In genomic region chr2:86185517-86186212, GRCh38 we compare ENCODE assay signal across 8 cellular contexts. TPM values are rescaled to one million over a fixed set of nuclear protein-coding genes. Genes with fewer than 3 reads are reported as not detected.
DNase-seq lines count a peak whose midpoint lies in the region; ATAC-seq and TF ChIP-seq lines count a peak whose summit lies in the region.
"Had no signal": no experiment of that assay in that cellular context is flagged by ENCODE, and none has a peak within 500 bp of the region (broad histone marks: within the 10 kb centered on the region; RNA-seq: fewer than 3 reads in every experiment).

No MANE protein-coding gene starts in this region.

- H3K36me3 ChIP-seq in PC-9 (ENCODE audit: low read depth): peaks cover 14% of the 10 kb centered on the region

- peaks cover 85% of the 10 kb centered on the region for H4K20me1 ChIP-seq in PC-9 (ENCODE audit: insufficient read depth)

- H3K4me1 ChIP-seq in PC-9 (replicated peaks; ENCODE audit: insufficient read depth): no peaks in the 10 kb centered on the region

- no peak for TF ChIP-seq POLR2A in erythroblast (IDR thresholded peaks at IDR 0.05; ENCODE audit: low read length)

- CTCF ChIA-PET in PC-9 (lab: Charles Lee): no interaction called here

- H3K9me3 Mint-ChIP-seq in stimulated activated naive B cell treated with anti-CD40 and anti-IgM and Interleukin-4, amounts not matched to agents 10 μg/mL and 1 μg/mL and 100 μg/mL, for 72 hours: no peaks in the 10 kb centered on the region

- no peaks in the 10 kb centered on the region for H3K9me2 ChIP-seq in PC-9 (ENCODE audit: insufficient read depth)

- H3K4me2 ChIP-seq in PC-9: no peak overlapping the region

- 0 out of 2 replicates have a peak overlapping the region, but pooled peaks have one; percentile 11 for H3K27ac ChIP-seq in PC-9

- H3K27me3 Mint-ChIP-seq in stimulated activated naive B cell treated with anti-CD40 and anti-IgM and Interleukin-4, amounts not matched to agents 10 μg/mL and 1 μg/mL and 100 μg/mL, for 72 hours: no peaks in the 10 kb centered on the region

- peaks cover 31 to 59% of the 10 kb centered on the region in 2 donors for H3K4me1 Mint-ChIP-seq in stimulated activated naive B cell treated with anti-CD40 and anti-IgM and Interleukin-4, amounts not matched to agents 10 μg/mL and 1 μg/mL and 100 μg/mL, for 72 hours

- peaks cover 7% of the 10 kb centered on the region; the same call in 1 of the 2 replicates for H3F3A ChIP-seq in PC-9 (ENCODE audit: insufficient read depth, low read depth)

- H3K27ac Mint-ChIP-seq in stimulated activated naive B cell treated with anti-CD40 and anti-IgM and Interleukin-4, amounts not matched to agents 10 μg/mL and 1 μg/mL and 100 μg/mL, for 72 hours: peak overlapping the region; percentile 89

- H3K4me3 Mint-ChIP-seq in stimulated activated naive B cell treated with anti-CD40 and anti-IgM and Interleukin-4, amounts not matched to agents 10 μg/mL and 1 μg/mL and 100 μg/mL, for 72 hours: peak overlapping the region; percentile 30 to 31

- peaks cover 96% of the 10 kb centered on the region for H3K79me2 ChIP-seq in PC-9 (ENCODE audit: low read depth)

- peaks cover 9 to 36% of the 10 kb centered on the region in 2 donors for H3K36me3 Mint-ChIP-seq in stimulated activated naive B cell treated with anti-CD40 and anti-IgM and Interleukin-4, amounts not matched to agents 10 μg/mL and 1 μg/mL and 100 μg/mL, for 72 hours

- DNase-seq in PC-9 (no peak), erythroblast (lab: John Stamatoyannopoulos, UW) (peak; percentile 18 to 44), NCI-H1417 (lab: John Stamatoyannopoulos, UW) (no peak), cortex of kidney (lab: John Stamatoyannopoulos, UW) (no peak), NCI-H1694 (lab: John Stamatoyannopoulos, UW) (no peak)
- no peak for DNase-seq in stimulated activated naive B cell treated with anti-CD40 and anti-IgM and Interleukin-4, amounts not matched to agents 10 μg/mL and 1 μg/mL and 100 μg/mL, for 72 hours

- peak; percentile 44 for ATAC-seq in GM21367 (IDR thresholded peaks at IDR 0.05; ENCODE audit: unreplicated experiment)
- peak; percentile 41 to 48 for ATAC-seq in stimulated activated naive B cell treated with anti-CD40 and anti-IgM and Interleukin-4, amounts not matched to agents 10 μg/mL and 1 μg/mL and 100 μg/mL, for 72 hours (replicated peaks)
- ATAC-seq: gastroesophageal sphincter had no signal

- POLR2A ChIA-PET in PC-9 (lab: Charles Lee; ENCODE audit: unreplicated experiment): no interaction called here

- H3K9me3 ChIP-seq in PC-9 (ENCODE audit: insufficient read depth, low read depth): no peaks in the 10 kb centered on the region
- H3K9me3 ChIP-seq: gastroesophageal sphincter had no signal

- no peak for TF ChIP-seq CTCF in PC-9 (conservative IDR thresholded peaks at IDR 0.05)

- no peak overlapping the region for H2AFZ ChIP-seq in PC-9

- H3K27me3 ChIP-seq in PC-9 (ENCODE audit: insufficient read depth, low read depth): no peaks in the 10 kb centered on the region
- H3K27me3 ChIP-seq: gastroesophageal sphincter had no signal

- BruUV-seq in PC-9 (replicated peaks; lab: Mats Ljungman, UMichigan): no TSS peak

- no peak overlapping the region for H3K4me3 ChIP-seq in PC-9
- H3K4me3 ChIP-seq: gastroesophageal sphincter had no signal

- intact Hi-C loops in PC-9 (cut with micrococcal nuclease; ENCODE audit: unreplicated experiment): no loop called here

RNA-seq across cellular contexts. Expression of gene IMMT, which starts 9.6 kb away (rescaled TPM):
- 108 and 114 TPM in 2 replicates for total RNA-seq in PC-9 (2021)

RNA-seq across cellular contexts. Expression of gene MRPL35, which starts 13.6 kb away (rescaled TPM):
- total RNA-seq in PC-9 (2021): 25.2 and 28.1 TPM in 2 replicates

Comparison
In these comparisons a context has a peak if more than half of its experiments do, and no peak if none do; other contexts are left out.
1. DNase-seq: peak in erythroblast (2 of 2); none in PC-9 (0 of 2), stimulated activated naive B cell treated with anti-CD40 and anti-IgM and Interleukin-4, amounts not matched to agents 10 μg/mL and 1 μg/mL and 100 μg/mL, for 72 hours (single experiment), NCI-H1417 (0 of 3), cortex of kidney (single experiment) and NCI-H1694 (single experiment).